Comparison of ENCODE assay signal across 1 cellular context in the genomic region with DNA sequence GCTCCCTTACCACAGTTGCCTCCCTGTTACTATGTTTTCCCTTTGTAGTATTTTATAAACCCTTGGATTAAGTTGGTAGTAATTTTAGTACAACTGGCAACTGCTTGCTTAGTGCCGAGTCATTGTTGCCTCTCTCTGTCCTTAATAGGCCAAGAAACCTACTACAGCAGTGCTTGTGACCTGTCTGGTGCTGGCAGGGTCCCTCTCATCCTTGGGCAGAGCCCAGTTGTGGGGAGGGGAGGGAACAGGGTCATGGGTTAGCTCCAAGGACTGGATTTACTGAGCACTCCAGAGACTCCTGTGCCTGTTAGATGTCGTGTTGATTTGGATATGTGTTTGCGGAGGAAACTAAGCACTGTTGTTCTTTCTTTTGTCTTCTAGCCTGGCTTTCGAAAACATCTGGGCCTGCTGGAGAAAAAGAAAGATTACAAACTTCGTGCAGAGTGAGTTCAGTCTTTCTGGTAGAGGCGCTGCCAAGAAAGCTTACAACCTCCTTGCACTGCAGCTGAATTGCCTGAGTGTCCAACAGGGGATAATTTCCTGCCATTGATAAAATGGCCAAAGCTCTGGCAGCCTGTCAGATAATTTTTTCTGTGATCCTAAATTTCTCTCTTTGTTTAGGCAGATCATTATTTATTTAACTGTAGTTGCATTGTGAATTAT.
TF ChIP-seq lines count a peak whose summit lies in the region.

No MANE protein-coding gene starts in this region.

TF ChIP-seq in GM12891, 5 proteins besides CTCF, POLR2A, EP300 and RAD21 (continued from another document):
- TF ChIP-seq TAF1 (IDR thresholded peaks at IDR 0.05; ENCODE audit: low read depth, low read length) (no peak), POU2F2 (IDR thresholded peaks at IDR 0.05; ENCODE audit: low read depth, low read length) (no peak)
